In genomic region chr12:108611884-108612415, GRCh38 we compare ENCODE assay signal across 8 cellular contexts. TPM values are rescaled to one million over a fixed set of nuclear protein-coding genes. Genes with fewer than 3 reads are reported as not detected.
DNase-seq lines count a peak whose midpoint lies in the region; ATAC-seq, FAIRE-seq and TF ChIP-seq lines count a peak whose summit lies in the region.

No MANE protein-coding gene starts in this region.

- H3K4me1 ChIP-seq in left ventricle myocardium inferior: peaks cover 17% of the 10 kb centered on the region

- FAIRE-seq in frontal cortex (lab: Jason Lieb, UNC): no peak

- no peak overlapping the region for H3K27ac ChIP-seq in left ventricle myocardium inferior (replicated peaks)

- peaks cover 8% of the 10 kb centered on the region for H3K9me3 ChIP-seq in left ventricle myocardium inferior (replicated peaks)

- intact Hi-C loops in left ventricle myocardium inferior (cut with micrococcal nuclease) (no loop called here), Right ventricle myocardium inferior (cut with DNase I) (no loop called here)

- no peak overlapping the region for H3K4me3 ChIP-seq in left ventricle myocardium inferior

- DNase-seq in left ventricle myocardium inferior (no peak), Right ventricle myocardium inferior (ENCODE audit: missing footprints) (no peak), SK-MEL-5 (ENCODE audit: low read depth, low spot score) (peak; percentile 65), astrocyte of the hippocampus (ENCODE audit: low read depth, low spot score) (peak; percentile 87), lung microvascular endothelial cell (ENCODE audit: low read depth in 2 of 2) (peak; percentile 60 to 68), frontal cortex (ENCODE audit: low spot score in 2 of 2) (no peak), GM19240 (ENCODE audit: insufficient read length, low spot score) (no peak)

- in situ Hi-C loops in SK-MEL-5 (cut with HindIII; ENCODE audit: low pct_unique_long_range_greater_than_20kb, low sequenced_read_pairs): no loop called here

- no peaks in the 10 kb centered on the region for H3K36me3 ChIP-seq in left ventricle myocardium inferior

- peak; percentile 46 for TF ChIP-seq CTCF in left ventricle myocardium inferior (IDR thresholded peaks at IDR 0.05; ENCODE audit: borderline replicate concordance)

- ATAC-seq in Right ventricle myocardium inferior: no peak
- no peak for ATAC-seq in GM19023 (IDR thresholded peaks at IDR 0.05; ENCODE audit: unreplicated experiment)

- no peaks in the 10 kb centered on the region for H3K27me3 ChIP-seq in left ventricle myocardium inferior (ENCODE audit: low read depth)

RNA-seq across cellular contexts. Expression of gene TMEM119, which starts 14.1 kb away (rescaled TPM):
- total RNA-seq in left ventricle myocardium inferior (1.3 TPM), Right ventricle myocardium inferior (1.3 TPM), lung microvascular endothelial cell (not detected in 2 replicates), frontal cortex (0.82 TPM)
- total RNA-seq in SK-MEL-5 (2014; rRNA removed; shearing (Covaris generic)): not detected in 2 replicates
- polyA plus RNA-seq in SK-MEL-5 (2015; cell fraction: cytosol; rRNA removed): 0.22 TPM in 1 of 2 replicates, not detected in the other
- not detected in 2 replicates for polyA plus RNA-seq in SK-MEL-5 (2015; cell fraction: nucleus; rRNA removed)

RNA-seq across cellular contexts. Expression of gene SELPLG, which starts 21.7 kb away (rescaled TPM):
- 3.4 TPM for total RNA-seq in left ventricle myocardium inferior
- total RNA-seq in Right ventricle myocardium inferior: 4.9 TPM
- 0.50 and 0.80 TPM in 2 replicates for total RNA-seq in SK-MEL-5 (2014; rRNA removed; shearing (Covaris generic))
- polyA plus RNA-seq in SK-MEL-5 (2015; cell fraction: cytosol; rRNA removed): 0.35 and 1.0 TPM in 2 replicates
- polyA plus RNA-seq in SK-MEL-5 (2015; cell fraction: nucleus; rRNA removed): 3.6 and 5.4 TPM in 2 replicates
- total RNA-seq in lung microvascular endothelial cell: 0.20 and 0.22 TPM in 2 replicates
- 1.2 TPM for total RNA-seq in frontal cortex

RNA-seq across cellular contexts. Expression of gene ISCU, which starts 49.6 kb away (rescaled TPM):
- total RNA-seq in left ventricle myocardium inferior: 560 TPM
- 444 TPM for total RNA-seq in Right ventricle myocardium inferior
- 162 and 163 TPM in 2 replicates for total RNA-seq in SK-MEL-5 (2014; rRNA removed; shearing (Covaris generic))
- 89.5 and 99.5 TPM in 2 replicates for polyA plus RNA-seq in SK-MEL-5 (2015; cell fraction: cytosol; rRNA removed)
- polyA plus RNA-seq in SK-MEL-5 (2015; cell fraction: nucleus; rRNA removed): 237 and 257 TPM in 2 replicates
- total RNA-seq in lung microvascular endothelial cell: 66.3 and 77.0 TPM in 2 replicates
- total RNA-seq in frontal cortex: 40.8 TPM

RNA-seq across cellular contexts. Expression of gene SART3, which starts 51.0 kb away (rescaled TPM):
- total RNA-seq in left ventricle myocardium inferior (24.9 TPM), Right ventricle myocardium inferior (21.7 TPM), lung microvascular endothelial cell (41.0 and 84.1 TPM in 2 replicates), frontal cortex (63.6 TPM)
- 66.3 and 84.2 TPM in 2 replicates for total RNA-seq in SK-MEL-5 (2014; rRNA removed; shearing (Covaris generic))
- polyA plus RNA-seq in SK-MEL-5 (2015; cell fraction: cytosol; rRNA removed): 50.9 and 63.2 TPM in 2 replicates
- 81.0 and 101 TPM in 2 replicates for polyA plus RNA-seq in SK-MEL-5 (2015; cell fraction: nucleus; rRNA removed)

Comparison
In these comparisons a context has a peak if more than half of its experiments do, and no peak if none do; other contexts are left out.
1. DNase-seq: peak in SK-MEL-5 (single experiment), astrocyte of the hippocampus (single experiment) and lung microvascular endothelial cell (2 of 2); none in left ventricle myocardium inferior (single experiment), Right ventricle myocardium inferior (single experiment), frontal cortex (0 of 2) and GM19240 (single experiment).